8 cellular contexts compared by ENCODE assay signal in the genomic region with DNA sequence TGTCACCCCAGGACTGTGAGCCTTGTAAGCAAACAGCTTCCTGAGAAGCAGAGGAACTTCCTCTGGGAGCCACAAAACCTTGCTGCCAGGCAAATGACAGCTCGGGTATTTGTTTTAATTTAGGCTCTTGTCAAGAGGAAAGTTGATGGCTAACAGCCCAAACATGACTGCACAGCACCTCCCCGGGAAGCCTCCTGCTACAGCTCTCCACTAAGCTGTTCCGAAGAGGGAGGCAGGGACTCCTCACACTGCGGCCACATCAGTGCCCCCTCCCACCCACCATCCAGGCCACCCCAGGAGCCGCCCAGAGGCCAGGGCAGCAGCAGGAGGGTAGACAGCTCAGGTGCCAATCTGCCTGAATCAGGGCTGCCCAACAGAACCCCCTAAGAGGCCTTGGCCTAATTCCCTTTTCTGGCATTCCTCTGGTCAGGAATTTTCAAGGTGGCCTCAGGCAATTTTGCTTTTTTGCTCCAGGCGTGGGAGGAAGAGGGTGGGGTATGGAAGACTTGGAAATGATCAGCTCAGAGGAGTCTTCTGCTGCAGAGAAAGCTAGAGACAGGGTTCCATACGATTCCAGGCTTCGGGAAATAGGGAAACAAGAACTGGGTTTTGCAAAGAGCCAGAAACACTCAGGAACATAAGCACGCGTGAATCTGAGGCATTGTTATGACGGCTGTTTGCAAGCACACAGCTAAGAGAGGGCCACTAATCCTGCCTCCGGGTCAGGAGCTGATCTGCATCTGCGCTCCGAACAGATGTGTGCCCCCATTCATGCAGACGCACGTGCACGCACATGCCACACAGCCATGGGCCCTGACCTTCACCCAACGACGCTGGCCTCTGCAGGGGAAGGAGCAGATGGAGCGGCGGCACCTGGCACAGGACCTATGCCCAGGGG. TPM values are rescaled to one million over a fixed set of nuclear protein-coding genes. Genes with fewer than 3 reads are reported as not detected.
DNase-seq lines count a peak whose midpoint lies in the region; ATAC-seq and TF ChIP-seq lines count a peak whose summit lies in the region.

No MANE protein-coding gene starts in this region.

- BruUV-seq in Caco-2 (replicated peaks; lab: Mats Ljungman, UMichigan), result TSS peak; percentile 48

- ATAC-seq in naive thymus-derived CD8-positive, alpha-beta T cell, result no peak
- ATAC-seq in GM18909 (IDR thresholded peaks at IDR 0.05; ENCODE audit: poor library complexity, unreplicated experiment), result no peak

- H3K27me3 Mint-ChIP-seq in Caco-2 (ENCODE audit: insufficient read depth, unreplicated experiment), result no peaks in the 10 kb centered on the region
- no peaks in the 10 kb centered on the region for H3K27me3 Mint-ChIP-seq in naive thymus-derived CD8-positive, alpha-beta T cell

- no peak overlapping the region for H3K4me3 ChIP-seq in Caco-2 (ENCODE audit: low read depth, low read length)

- H3K9me3 ChIP-seq in Caco-2, result no peaks in the 10 kb centered on the region

- POLR2A ChIA-PET in Caco-2 (lab: Charles Lee), result no interaction called here
- POLR2A ChIA-PET in naive thymus-derived CD8-positive, alpha-beta T cell (lab: Charles Lee), result interaction anchor here (0.6 to 1.2 kb wide), 3 partner anchors 24 to 67 kb away, joined by 3 to 4 read pairs (median 3); no protein-coding TSS in a partner anchor
- POLR2A ChIA-PET in GM10248 (lab: Yijun Ruan, JAX), result no interaction called here

- peaks cover 5% of the 10 kb centered on the region for H3K4me1 Mint-ChIP-seq in Caco-2 (ENCODE audit: low read depth, unreplicated experiment)
- peaks cover 9 to 34% (median 21%) of the 10 kb centered on the region in 4 donors for H3K4me1 Mint-ChIP-seq in naive thymus-derived CD8-positive, alpha-beta T cell

- TF ChIP-seq CTCF in Caco-2 (IDR thresholded peaks at IDR 0.05; ENCODE audit: insufficient read depth in 1 of 2, low read depth in 1 of 2, low read length in 1 of 2, severe bottlenecking in 1 of 2, unreplicated experiment in 1 of 2) (no peak), GM10248 (IDR thresholded peaks at IDR 0.05; ENCODE audit: control extremely low read depth, extremely low read depth, low read depth, missing control alignments) (no peak)

- H3K27me3 ChIP-seq in Caco-2 (replicated peaks; ENCODE audit: control insufficient read depth, insufficient read depth, low read length), result no peaks in the 10 kb centered on the region

- intact Hi-C loops in Caco-2 (cut with micrococcal nuclease; ENCODE audit: unreplicated experiment), result no loop called here

- H3K4me3 Mint-ChIP-seq in Caco-2 (ENCODE audit: unreplicated experiment), result peak overlapping the region; percentile 73
- H3K4me3 Mint-ChIP-seq in naive thymus-derived CD8-positive, alpha-beta T cell, result peak overlapping the region; percentile 30 to 86 (median 68)

- H3K4me1 ChIP-seq in Caco-2, result 0 out of 2 replicates have a peak, but pooled peaks cover 6% of the 10 kb centered on the region

- no peak for DNase-seq in Caco-2
- DNase-seq in NCI-H2171 (lab: John Stamatoyannopoulos, UW), result peak; percentile 49
- DNase-seq in dedifferentiated amniotic fluid mesenchymal stem cell (ENCODE audit: extremely low spot score), result peak; percentile 39
- DNase-seq in naive thymus-derived CD8-positive, alpha-beta T cell, result no peak
- no peak for DNase-seq in GM10248 (ENCODE audit: extremely low spot score)
- no peak for DNase-seq in kidney glomerular epithelial cell (lab: John Stamatoyannopoulos, UW)
- no peak for DNase-seq in NCI-H1092 treated with DMSO at 0.1 percent for 48 hours (lab: John Stamatoyannopoulos, UW)

- H3K27ac Mint-ChIP-seq in Caco-2 (ENCODE audit: unreplicated experiment), result no peak overlapping the region
- peak overlapping the region in 3 of 10 donors; percentile 9 to 54 (median 27) for H3K27ac Mint-ChIP-seq in naive thymus-derived CD8-positive, alpha-beta T cell

- no peaks in the 10 kb centered on the region for H3K36me3 ChIP-seq in Caco-2 (ENCODE audit: control insufficient read depth, insufficient read depth, low read length)

- no peaks in the 10 kb centered on the region for H3K9me3 Mint-ChIP-seq in Caco-2 (ENCODE audit: unreplicated experiment)
- H3K9me3 Mint-ChIP-seq in naive thymus-derived CD8-positive, alpha-beta T cell, result no peaks in the 10 kb centered on the region

- H3K36me3 Mint-ChIP-seq in Caco-2 (ENCODE audit: insufficient read depth, unreplicated experiment), result peaks cover 5% of the 10 kb centered on the region
- H3K36me3 Mint-ChIP-seq in naive thymus-derived CD8-positive, alpha-beta T cell, result peaks cover 0 to 2% (median 0%) of the 10 kb centered on the region in 3 donors

- CTCF ChIA-PET in Caco-2 (lab: Charles Lee) (interaction anchor here (1.4 to 1.7 kb wide), 2 partner anchors 10 to 54 kb away, joined by 3 to 5 read pairs; no protein-coding TSS in a partner anchor), GM10248 (lab: Yijun Ruan, JAX) (interaction anchor here (0.8 to 2.4 kb wide), 4 partner anchors 10 to 55 kb away, joined by 3 to 9 read pairs (median 6); no protein-coding TSS in a partner anchor)

RNA-seq across cellular contexts. Expression of a gene that starts 2.4 kb away (rescaled TPM):
- total RNA-seq in Caco-2 (2022), result 71.3 and 78.3 TPM in 2 replicates
- 100 to 1,000 TPM; 118 to 120 TPM for total RNA-seq in naive thymus-derived CD8-positive, alpha-beta T cell
- 10 to 100 TPM in 1 of 3 donors, 1 to 10 TPM in 2; 8.6 to 13.0 (median 8.7) TPM for polyA plus RNA-seq in naive thymus-derived CD8-positive, alpha-beta T cell

Comparison
In these comparisons a context has a peak if more than half of its experiments do, and no peak if none do; other contexts are left out.
1. DNase-seq: peak in NCI-H2171 (single experiment) and dedifferentiated amniotic fluid mesenchymal stem cell (single experiment); none in Caco-2 (0 of 2), naive thymus-derived CD8-positive, alpha-beta T cell (0 of 10), GM10248 (single experiment), kidney glomerular epithelial cell (single experiment) and NCI-H1092 treated with DMSO at 0.1 percent for 48 hours (single experiment).